Comparison of ENCODE assay signal across 1 cellular context in the genomic region with DNA sequence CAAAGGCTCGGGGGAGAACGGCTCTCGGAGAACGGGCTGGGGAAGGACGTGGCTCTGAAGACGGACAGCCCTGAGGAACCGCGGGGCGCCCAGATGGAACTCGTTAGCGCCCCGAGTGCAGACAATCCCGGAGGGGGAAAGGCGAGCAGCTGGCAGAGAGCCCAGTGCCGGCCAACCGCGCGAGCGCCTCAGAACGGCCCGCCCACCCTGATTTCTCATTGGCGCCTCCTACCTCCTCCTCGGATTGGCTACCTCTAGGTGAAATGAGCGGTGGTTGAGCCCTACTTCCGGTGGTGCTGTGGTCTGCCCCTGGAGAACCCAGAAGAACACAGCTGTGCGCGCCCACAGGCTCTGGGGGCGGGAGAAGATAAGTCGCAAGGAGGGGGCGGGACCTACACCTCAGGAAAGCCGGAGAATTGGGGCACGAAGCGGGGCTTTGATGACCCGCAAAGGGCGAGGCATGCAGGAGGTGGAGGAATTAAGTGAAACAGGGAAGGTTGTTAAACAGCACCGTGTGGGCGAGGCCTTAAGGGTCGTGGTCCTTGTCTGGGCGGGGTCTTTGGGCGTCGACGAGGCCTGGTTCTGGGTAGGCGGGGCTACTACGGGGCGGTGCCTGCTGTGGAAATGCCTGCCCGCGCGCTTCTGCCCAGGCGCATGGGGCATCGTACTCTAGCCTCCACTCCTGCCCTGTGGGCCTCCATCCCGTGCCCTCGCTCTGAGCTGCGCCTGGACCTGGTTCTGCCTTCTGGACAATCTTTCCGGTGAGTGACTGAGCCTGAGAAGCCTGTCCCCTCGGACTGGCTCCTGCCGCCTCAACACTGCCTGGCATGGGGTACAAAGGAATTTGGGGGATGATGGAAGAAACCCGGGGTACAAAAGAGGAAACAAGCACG.
TF ChIP-seq lines count a peak whose summit lies in the region.

A gene (plus strand): TSS at position 290 of the 893 bp plus-strand sequence. CDS start 335 bp downstream, at position 625.

TF ChIP-seq in HEK293, 187 proteins besides CTCF, POLR2A, EP300 and RAD21 (continued from another document and continues in another):
- TF ChIP-seq, protein P1, sequence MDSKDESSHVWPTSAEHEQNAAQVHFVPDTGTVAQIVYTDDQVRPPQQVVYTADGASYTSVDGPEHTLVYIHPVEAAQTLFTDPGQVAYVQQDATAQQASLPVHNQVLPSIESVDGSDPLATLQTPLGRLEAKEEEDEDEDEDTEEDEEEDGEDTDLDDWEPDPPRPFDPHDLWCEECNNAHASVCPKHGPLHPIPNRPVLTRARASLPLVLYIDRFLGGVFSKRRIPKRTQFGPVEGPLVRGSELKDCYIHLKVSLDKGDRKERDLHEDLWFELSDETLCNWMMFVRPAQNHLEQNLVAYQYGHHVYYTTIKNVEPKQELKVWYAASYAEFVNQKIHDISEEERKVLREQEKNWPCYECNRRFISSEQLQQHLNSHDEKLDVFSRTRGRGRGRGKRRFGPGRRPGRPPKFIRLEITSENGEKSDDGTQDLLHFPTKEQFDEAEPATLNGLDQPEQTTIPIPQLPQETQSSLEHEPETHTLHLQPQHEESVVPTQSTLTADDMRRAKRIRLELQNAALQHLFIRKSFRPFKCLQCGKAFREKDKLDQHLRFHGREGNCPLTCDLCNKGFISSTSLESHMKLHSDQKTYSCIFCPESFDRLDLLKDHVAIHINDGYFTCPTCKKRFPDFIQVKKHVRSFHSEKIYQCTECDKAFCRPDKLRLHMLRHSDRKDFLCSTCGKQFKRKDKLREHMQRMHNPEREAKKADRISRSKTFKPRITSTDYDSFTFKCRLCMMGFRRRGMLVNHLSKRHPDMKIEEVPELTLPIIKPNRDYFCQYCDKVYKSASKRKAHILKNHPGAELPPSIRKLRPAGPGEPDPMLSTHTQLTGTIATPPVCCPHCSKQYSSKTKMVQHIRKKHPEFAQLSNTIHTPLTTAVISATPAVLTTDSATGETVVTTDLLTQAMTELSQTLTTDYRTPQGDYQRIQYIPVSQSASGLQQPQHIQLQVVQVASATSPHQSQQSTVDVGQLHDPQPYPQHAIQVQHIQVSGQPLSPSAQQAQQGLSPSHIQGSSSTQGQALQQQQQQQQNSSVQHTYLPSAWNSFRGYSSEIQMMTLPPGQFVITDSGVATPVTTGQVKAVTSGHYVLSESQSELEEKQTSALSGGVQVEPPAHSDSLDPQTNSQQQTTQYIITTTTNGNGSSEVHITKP (tag by site-specific recombination; IDR thresholded peaks at IDR 0.05) = peak; percentile 96
- TF ChIP-seq, protein P2, sequence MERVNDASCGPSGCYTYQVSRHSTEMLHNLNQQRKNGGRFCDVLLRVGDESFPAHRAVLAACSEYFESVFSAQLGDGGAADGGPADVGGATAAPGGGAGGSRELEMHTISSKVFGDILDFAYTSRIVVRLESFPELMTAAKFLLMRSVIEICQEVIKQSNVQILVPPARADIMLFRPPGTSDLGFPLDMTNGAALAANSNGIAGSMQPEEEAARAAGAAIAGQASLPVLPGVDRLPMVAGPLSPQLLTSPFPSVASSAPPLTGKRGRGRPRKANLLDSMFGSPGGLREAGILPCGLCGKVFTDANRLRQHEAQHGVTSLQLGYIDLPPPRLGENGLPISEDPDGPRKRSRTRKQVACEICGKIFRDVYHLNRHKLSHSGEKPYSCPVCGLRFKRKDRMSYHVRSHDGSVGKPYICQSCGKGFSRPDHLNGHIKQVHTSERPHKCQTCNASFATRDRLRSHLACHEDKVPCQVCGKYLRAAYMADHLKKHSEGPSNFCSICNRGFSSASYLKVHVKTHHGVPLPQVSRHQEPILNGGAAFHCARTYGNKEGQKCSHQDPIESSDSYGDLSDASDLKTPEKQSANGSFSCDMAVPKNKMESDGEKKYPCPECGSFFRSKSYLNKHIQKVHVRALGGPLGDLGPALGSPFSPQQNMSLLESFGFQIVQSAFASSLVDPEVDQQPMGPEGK (tag by site-specific recombination; IDR thresholded peaks at IDR 0.05) = peak; percentile 97
- no peak for TF ChIP-seq ZNF785 (tag by site-specific recombination; IDR thresholded peaks at IDR 0.05)
- no peak for TF ChIP-seq ZNF529 (tag by site-specific recombination; IDR thresholded peaks at IDR 0.05; ENCODE audit: insufficient replicate concordance)
- TF ChIP-seq ZNF837 (tag by site-specific recombination; IDR thresholded peaks at IDR 0.05) = 0 out of 2 replicates have a peak, but pooled peaks have one; percentile 57
- no peak for TF ChIP-seq ZNF221 (tag by site-specific recombination; IDR thresholded peaks at IDR 0.05; ENCODE audit: borderline replicate concordance)
- TF ChIP-seq ZBTB20 (tag by site-specific recombination; IDR thresholded peaks at IDR 0.05) = peak; percentile 82
- TF ChIP-seq, protein P3, sequence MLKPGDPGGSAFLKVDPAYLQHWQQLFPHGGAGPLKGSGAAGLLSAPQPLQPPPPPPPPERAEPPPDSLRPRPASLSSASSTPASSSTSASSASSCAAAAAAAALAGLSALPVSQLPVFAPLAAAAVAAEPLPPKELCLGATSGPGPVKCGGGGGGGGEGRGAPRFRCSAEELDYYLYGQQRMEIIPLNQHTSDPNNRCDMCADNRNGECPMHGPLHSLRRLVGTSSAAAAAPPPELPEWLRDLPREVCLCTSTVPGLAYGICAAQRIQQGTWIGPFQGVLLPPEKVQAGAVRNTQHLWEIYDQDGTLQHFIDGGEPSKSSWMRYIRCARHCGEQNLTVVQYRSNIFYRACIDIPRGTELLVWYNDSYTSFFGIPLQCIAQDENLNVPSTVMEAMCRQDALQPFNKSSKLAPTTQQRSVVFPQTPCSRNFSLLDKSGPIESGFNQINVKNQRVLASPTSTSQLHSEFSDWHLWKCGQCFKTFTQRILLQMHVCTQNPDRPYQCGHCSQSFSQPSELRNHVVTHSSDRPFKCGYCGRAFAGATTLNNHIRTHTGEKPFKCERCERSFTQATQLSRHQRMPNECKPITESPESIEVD (tag by site-specific recombination; IDR thresholded peaks at IDR 0.05) = no peak
- no peak for TF ChIP-seq ZSCAN23 (tag by site-specific recombination; IDR thresholded peaks at IDR 0.05)
- peak; percentile 79; the same call in 1 of the 2 replicates for TF ChIP-seq ZNF610 (tag by site-specific recombination; IDR thresholded peaks at IDR 0.05; ENCODE audit: borderline replicate concordance)
- no peak for TF ChIP-seq ZNF549 (tag by site-specific recombination; IDR thresholded peaks at IDR 0.05)
- TF ChIP-seq ZNF561 (tag by site-specific recombination; IDR thresholded peaks at IDR 0.05; ENCODE audit: borderline replicate concordance) = peak; percentile 7; the same call in 1 of the 2 replicates
- no peak for TF ChIP-seq ZNF350 (tag by site-specific recombination; IDR thresholded peaks at IDR 0.05)
- no peak for TF ChIP-seq ZNF701 (tag by site-specific recombination; IDR thresholded peaks at IDR 0.05)
- TF ChIP-seq ZNF23 (tag by site-specific recombination; IDR thresholded peaks at IDR 0.05; ENCODE audit: borderline replicate concordance) = no peak
- peak; percentile 88 for TF ChIP-seq ZNF423 (tag by site-specific recombination; IDR thresholded peaks at IDR 0.05)
- TF ChIP-seq, protein P4, sequence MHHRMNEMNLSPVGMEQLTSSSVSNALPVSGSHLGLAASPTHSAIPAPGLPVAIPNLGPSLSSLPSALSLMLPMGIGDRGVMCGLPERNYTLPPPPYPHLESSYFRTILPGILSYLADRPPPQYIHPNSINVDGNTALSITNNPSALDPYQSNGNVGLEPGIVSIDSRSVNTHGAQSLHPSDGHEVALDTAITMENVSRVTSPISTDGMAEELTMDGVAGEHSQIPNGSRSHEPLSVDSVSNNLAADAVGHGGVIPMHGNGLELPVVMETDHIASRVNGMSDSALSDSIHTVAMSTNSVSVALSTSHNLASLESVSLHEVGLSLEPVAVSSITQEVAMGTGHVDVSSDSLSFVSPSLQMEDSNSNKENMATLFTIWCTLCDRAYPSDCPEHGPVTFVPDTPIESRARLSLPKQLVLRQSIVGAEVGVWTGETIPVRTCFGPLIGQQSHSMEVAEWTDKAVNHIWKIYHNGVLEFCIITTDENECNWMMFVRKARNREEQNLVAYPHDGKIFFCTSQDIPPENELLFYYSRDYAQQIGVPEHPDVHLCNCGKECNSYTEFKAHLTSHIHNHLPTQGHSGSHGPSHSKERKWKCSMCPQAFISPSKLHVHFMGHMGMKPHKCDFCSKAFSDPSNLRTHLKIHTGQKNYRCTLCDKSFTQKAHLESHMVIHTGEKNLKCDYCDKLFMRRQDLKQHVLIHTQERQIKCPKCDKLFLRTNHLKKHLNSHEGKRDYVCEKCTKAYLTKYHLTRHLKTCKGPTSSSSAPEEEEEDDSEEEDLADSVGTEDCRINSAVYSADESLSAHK (tag by site-specific recombination; IDR thresholded peaks at IDR 0.05) = no peak
- TF ChIP-seq ZNF174 (tag by site-specific recombination; IDR thresholded peaks at IDR 0.05) = no peak
- no peak for TF ChIP-seq ZNF175 (tag by site-specific recombination; IDR thresholded peaks at IDR 0.05)
- peak; percentile 87; the same call in 1 of the 2 replicates for TF ChIP-seq ZFP37 (tag by site-specific recombination; IDR thresholded peaks at IDR 0.05)
- no peak for TF ChIP-seq MEIS1 (CRISPR knock-in tag; IDR thresholded peaks at IDR 0.05; ENCODE audit: borderline replicate concordance)
- TF ChIP-seq ZBTB17 (tag by site-specific recombination; IDR thresholded peaks at IDR 0.05) = peak; percentile 91
- TF ChIP-seq SALL2 (tag by site-specific recombination; IDR thresholded peaks at IDR 0.05; ENCODE audit: borderline replicate concordance) = no peak
- peak; percentile 38; the same call in 1 of the 2 replicates for TF ChIP-seq ZNF324 (tag by site-specific recombination; IDR thresholded peaks at IDR 0.05)
- TF ChIP-seq ZNF366 (tag by site-specific recombination; conservative IDR thresholded peaks at IDR 0.05) = peak; percentile 64
- TF ChIP-seq, protein P5, sequence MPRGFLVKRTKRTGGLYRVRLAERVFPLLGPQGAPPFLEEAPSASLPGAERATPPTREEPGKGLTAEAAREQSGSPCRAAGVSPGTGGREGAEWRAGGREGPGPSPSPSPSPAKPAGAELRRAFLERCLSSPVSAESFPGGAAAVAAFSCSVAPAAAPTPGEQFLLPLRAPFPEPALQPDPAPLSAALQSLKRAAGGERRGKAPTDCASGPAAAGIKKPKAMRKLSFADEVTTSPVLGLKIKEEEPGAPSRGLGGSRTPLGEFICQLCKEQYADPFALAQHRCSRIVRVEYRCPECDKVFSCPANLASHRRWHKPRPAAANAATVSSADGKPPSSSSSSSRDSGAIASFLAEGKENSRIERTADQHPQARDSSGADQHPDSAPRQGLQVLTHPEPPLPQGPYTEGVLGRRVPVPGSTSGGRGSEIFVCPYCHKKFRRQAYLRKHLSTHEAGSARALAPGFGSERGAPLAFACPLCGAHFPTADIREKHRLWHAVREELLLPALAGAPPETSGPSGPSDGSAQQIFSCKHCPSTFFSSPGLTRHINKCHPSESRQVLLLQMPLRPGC (tag by site-specific recombination; IDR thresholded peaks at IDR 0.05) = peak; percentile 32; the same call in 1 of the 2 replicates
- TF ChIP-seq ZNF792 (tag by site-specific recombination; IDR thresholded peaks at IDR 0.05) = no peak
- TF ChIP-seq, protein P6, sequence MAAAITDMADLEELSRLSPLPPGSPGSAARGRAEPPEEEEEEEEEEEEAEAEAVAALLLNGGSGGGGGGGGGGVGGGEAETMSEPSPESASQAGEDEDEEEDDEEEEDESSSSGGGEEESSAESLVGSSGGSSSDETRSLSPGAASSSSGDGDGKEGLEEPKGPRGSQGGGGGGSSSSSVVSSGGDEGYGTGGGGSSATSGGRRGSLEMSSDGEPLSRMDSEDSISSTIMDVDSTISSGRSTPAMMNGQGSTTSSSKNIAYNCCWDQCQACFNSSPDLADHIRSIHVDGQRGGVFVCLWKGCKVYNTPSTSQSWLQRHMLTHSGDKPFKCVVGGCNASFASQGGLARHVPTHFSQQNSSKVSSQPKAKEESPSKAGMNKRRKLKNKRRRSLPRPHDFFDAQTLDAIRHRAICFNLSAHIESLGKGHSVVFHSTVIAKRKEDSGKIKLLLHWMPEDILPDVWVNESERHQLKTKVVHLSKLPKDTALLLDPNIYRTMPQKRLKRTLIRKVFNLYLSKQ (tag by site-specific recombination; IDR thresholded peaks at IDR 0.05; ENCODE audit: borderline replicate concordance) = no peak
- TF ChIP-seq ZBTB48 (tag by site-specific recombination; IDR thresholded peaks at IDR 0.05) = no peak
- TF ChIP-seq, protein P7, sequence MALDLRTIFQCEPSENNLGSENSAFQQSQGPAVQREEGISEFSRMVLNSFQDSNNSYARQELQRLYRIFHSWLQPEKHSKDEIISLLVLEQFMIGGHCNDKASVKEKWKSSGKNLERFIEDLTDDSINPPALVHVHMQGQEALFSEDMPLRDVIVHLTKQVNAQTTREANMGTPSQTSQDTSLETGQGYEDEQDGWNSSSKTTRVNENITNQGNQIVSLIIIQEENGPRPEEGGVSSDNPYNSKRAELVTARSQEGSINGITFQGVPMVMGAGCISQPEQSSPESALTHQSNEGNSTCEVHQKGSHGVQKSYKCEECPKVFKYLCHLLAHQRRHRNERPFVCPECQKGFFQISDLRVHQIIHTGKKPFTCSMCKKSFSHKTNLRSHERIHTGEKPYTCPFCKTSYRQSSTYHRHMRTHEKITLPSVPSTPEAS (tag by site-specific recombination; IDR thresholded peaks at IDR 0.05) = no peak
- TF ChIP-seq ZNF76 (tag by site-specific recombination; IDR thresholded peaks at IDR 0.05; ENCODE audit: borderline replicate concordance, low read depth) = peak; percentile 28; the same call in 1 of the 2 replicates
- no peak for TF ChIP-seq ZNF311 (tag by site-specific recombination; IDR thresholded peaks at IDR 0.05; ENCODE audit: borderline replicate concordance)
- peak; percentile 27; the same call in 1 of the 2 replicates for TF ChIP-seq ZFP3 (tag by site-specific recombination; IDR thresholded peaks at IDR 0.05; ENCODE audit: low read depth)
- TF ChIP-seq, protein P8, sequence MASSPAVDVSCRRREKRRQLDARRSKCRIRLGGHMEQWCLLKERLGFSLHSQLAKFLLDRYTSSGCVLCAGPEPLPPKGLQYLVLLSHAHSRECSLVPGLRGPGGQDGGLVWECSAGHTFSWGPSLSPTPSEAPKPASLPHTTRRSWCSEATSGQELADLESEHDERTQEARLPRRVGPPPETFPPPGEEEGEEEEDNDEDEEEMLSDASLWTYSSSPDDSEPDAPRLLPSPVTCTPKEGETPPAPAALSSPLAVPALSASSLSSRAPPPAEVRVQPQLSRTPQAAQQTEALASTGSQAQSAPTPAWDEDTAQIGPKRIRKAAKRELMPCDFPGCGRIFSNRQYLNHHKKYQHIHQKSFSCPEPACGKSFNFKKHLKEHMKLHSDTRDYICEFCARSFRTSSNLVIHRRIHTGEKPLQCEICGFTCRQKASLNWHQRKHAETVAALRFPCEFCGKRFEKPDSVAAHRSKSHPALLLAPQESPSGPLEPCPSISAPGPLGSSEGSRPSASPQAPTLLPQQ (tag by site-specific recombination; IDR thresholded peaks at IDR 0.05) = 0 out of 2 replicates have a peak, but pooled peaks have one; percentile 47
- no peak; the same call in 1 of the 2 replicates for TF ChIP-seq ZNF660 (tag by site-specific recombination; IDR thresholded peaks at IDR 0.05)
- TF ChIP-seq ZSCAN30 (tag by site-specific recombination; IDR thresholded peaks at IDR 0.05) = peak; percentile 56; the same call in 1 of the 2 replicates
- TF ChIP-seq KLF8 (tag by site-specific recombination; IDR thresholded peaks at IDR 0.05) = peak; percentile 99
